ENCODE assay signal across 8 cellular contexts in genomic region chr10:45580371-45580770, GRCh38.
DNase-seq lines count a peak whose midpoint lies in the region; ATAC-seq, FAIRE-seq and TF ChIP-seq lines count a peak whose summit lies in the region.

No MANE protein-coding gene starts in this region.

- DNase-seq in GM10248 (ENCODE audit: extremely low spot score) (peak; percentile 40), keratinocyte (ENCODE audit: low read depth, low spot score) (no peak), C1 segment of cervical spinal cord (lab: John Stamatoyannopoulos, UW) (no peak), HuH-7.5 (ENCODE audit: low spot score) (no peak), NCI-H2227 (lab: John Stamatoyannopoulos, UW; ENCODE audit: unreplicated experiment) (no peak), NCI-H774 (lab: John Stamatoyannopoulos, UW) (no peak)

- H3K36me3 ChIP-seq in Loucy (ENCODE audit: insufficient read depth, low read length) = no peaks in the 10 kb centered on the region
- no peaks in the 10 kb centered on the region for H3K36me3 ChIP-seq in keratinocyte (ENCODE audit: control insufficient read depth in 2 of 2, extremely low read depth in 1 of 2, insufficient read depth in 2 of 2, low read length in 2 of 2)

- CTCF ChIA-PET in GM10248 (lab: Yijun Ruan, JAX) = interaction anchor here (0.8 to 2.1 kb wide), 8 partner anchors 13 to 118 kb away, joined by 3 to 9 read pairs (median 3); no protein-coding TSS in a partner anchor

- H3K9me3 ChIP-seq in Loucy (ENCODE audit: insufficient read depth, low read depth, low read length) = no peaks in the 10 kb centered on the region
- H3K9me3 ChIP-seq in keratinocyte (ENCODE audit: control insufficient read depth, low read depth, low read length) = no peaks in the 10 kb centered on the region

- no peaks in the 10 kb centered on the region for H3K9me1 ChIP-seq in keratinocyte (ENCODE audit: control insufficient read depth, extremely low read depth, insufficient read depth, low read length)

- TF ChIP-seq CTCF in GM10248 (IDR thresholded peaks at IDR 0.05; ENCODE audit: control extremely low read depth, extremely low read depth, low read depth, missing control alignments) = no peak
- no peak for TF ChIP-seq CTCF in Loucy (conservative IDR thresholded peaks at IDR 0.05; ENCODE audit: low read length)
- TF ChIP-seq CTCF in keratinocyte (optimal IDR thresholded peaks at IDR 0.05 in 1 of 3, IDR thresholded peaks at IDR 0.05 in 1 of 3, conservative IDR thresholded peaks at IDR 0.05 in 1 of 3; ENCODE audit: extremely low read depth in 1 of 3, insufficient read depth in 2 of 3, low read length in 3 of 3) = no peak

- dilution Hi-C loops in keratinocyte (cut with MboI; ENCODE audit: extremely low pct_ligation_motif_present, low sequenced_read_pairs) = no loop called here

- no peaks in the 10 kb centered on the region for H3K27me3 ChIP-seq in Loucy (ENCODE audit: insufficient read depth, low read length, poor library complexity, severe bottlenecking)
- no peaks in the 10 kb centered on the region for H3K27me3 ChIP-seq in keratinocyte (ENCODE audit: control insufficient read depth, extremely low read depth, insufficient read depth, low read length)

- H3K9ac ChIP-seq in Loucy (ENCODE audit: low read depth, low read length, poor library complexity, severe bottlenecking) (peak overlapping the region; percentile 71), keratinocyte (ENCODE audit: control insufficient read depth, extremely low read depth, insufficient read depth, low read length) (no peak overlapping the region)

- no peaks in the 10 kb centered on the region for H3K9me2 ChIP-seq in Loucy (replicated peaks; ENCODE audit: low read depth, low read length)

- peaks cover 16% of the 10 kb centered on the region for H3K79me2 ChIP-seq in Loucy (ENCODE audit: insufficient read depth, low read length)
- H3K79me2 ChIP-seq in keratinocyte (ENCODE audit: control insufficient read depth, insufficient read depth, low read length) = no peaks in the 10 kb centered on the region

- FAIRE-seq in keratinocyte (lab: Jason Lieb, UNC) = no peak

- peak overlapping the region; percentile 80 for H2AFZ ChIP-seq in Loucy (ENCODE audit: low read length)
- H2AFZ ChIP-seq in keratinocyte (ENCODE audit: control insufficient read depth, low read length) = no peak overlapping the region

- ATAC-seq in GM21447 (IDR thresholded peaks at IDR 0.05; ENCODE audit: unreplicated experiment) = peak; percentile 61

- POLR2A ChIA-PET in GM10248 (lab: Yijun Ruan, JAX) = no interaction called here

- H3K4me1 ChIP-seq in Loucy (ENCODE audit: insufficient read depth, low read length, poor library complexity, severe bottlenecking) = peaks cover 17% of the 10 kb centered on the region
- H3K4me1 ChIP-seq in keratinocyte (ENCODE audit: control insufficient read depth, extremely low read depth, insufficient read depth, low read length) = peaks cover 7% of the 10 kb centered on the region

- no peak overlapping the region for H3K27ac ChIP-seq in keratinocyte (ENCODE audit: control insufficient read depth, insufficient read depth, low read length)

- peak overlapping the region; percentile 75 for H3K4me3 ChIP-seq in Loucy (ENCODE audit: low read length, poor library complexity, severe bottlenecking)
- H3K4me3 ChIP-seq in keratinocyte (ENCODE audit: control insufficient read depth in 2 of 3, extremely low read depth in 1 of 3, insufficient read depth in 2 of 3, low read depth in 1 of 3, low read length in 3 of 3) = peak overlapping the region in 1 of 3 experiments; percentile 1

- H3K4me2 ChIP-seq in Loucy (ENCODE audit: low read depth, low read length, poor library complexity, severe bottlenecking) (no peak overlapping the region), keratinocyte (ENCODE audit: control insufficient read depth, extremely low read depth, insufficient read depth, low read depth, low read length) (peak overlapping the region; percentile 53)

- no peaks in the 10 kb centered on the region for H4K20me1 ChIP-seq in Loucy (ENCODE audit: insufficient read depth, low read length, poor library complexity, severe bottlenecking)
- H4K20me1 ChIP-seq in keratinocyte (ENCODE audit: control insufficient read depth, extremely low read depth, insufficient read depth, low read length) = no peaks in the 10 kb centered on the region

- H3F3A ChIP-seq in Loucy (ENCODE audit: low read depth) = no peaks in the 10 kb centered on the region
